ENCODE assay signal across 17 cellular contexts in the genomic region with DNA sequence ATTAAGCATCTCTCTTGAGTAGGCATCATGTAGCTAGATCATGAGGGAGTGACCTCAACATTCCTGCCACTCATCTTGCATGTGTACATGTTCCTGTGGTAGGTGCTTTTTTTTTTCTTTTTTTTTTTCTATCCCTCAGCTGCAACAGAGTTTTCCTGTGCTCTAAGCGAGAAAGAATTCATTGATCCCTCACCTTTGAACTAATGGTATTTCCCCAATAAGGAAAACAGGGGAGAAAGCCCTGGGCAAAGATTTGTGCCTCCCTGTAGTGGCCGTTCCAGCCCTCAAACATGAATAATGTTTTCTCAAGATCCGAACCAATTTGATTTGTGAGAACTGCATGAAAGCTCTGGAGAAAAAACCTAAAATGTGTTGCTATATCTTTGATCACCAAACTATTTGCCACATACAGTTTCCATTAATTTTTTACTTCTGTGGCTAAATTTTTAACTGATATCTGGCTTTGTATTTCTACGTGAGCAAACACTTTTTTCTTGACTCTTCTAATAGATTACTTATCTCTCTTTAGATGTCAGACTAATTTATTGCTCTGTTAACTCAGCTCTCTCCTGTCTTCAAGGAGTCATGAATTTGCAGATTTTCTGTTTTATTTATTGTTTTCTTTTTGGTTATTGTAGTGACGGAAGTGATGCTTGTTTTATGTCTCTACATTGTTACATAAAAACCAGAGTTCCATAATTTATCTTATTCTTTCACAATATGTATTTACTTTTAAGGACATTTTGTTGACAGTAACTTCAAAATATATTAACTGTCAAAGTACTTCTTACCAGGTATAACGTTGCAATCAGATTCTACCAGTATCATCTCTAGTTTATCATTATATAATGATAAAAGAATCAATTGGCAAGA.
"Had no signal": no experiment of that assay in that cellular context is flagged by ENCODE, and none has a peak within 500 bp of the region (broad histone marks: within the 10 kb centered on the region; RNA-seq: fewer than 3 reads in every experiment).

No MANE protein-coding gene starts in this region.

- DNase-seq: activated CD4-positive, alpha-beta T cell treated with anti-CD3 and anti-CD28 coated beads for 4 hours; activated CD8-positive, alpha-beta memory T cell treated with anti-CD3 and anti-CD28 coated beads, Interleukin-2, amount 50 U/mL, for 4 hours; activated CD8-positive, alpha-beta T cell treated with anti-CD3 and anti-CD28 coated beads for 36 hours; activated naive CD4-positive, alpha-beta T cell treated with anti-CD3 and anti-CD28 coated beads, Interleukin-2, amount 50 U/mL, for 16 hours; activated naive CD8-positive, alpha-beta T cell treated with anti-CD3 and anti-CD28 coated beads, Interleukin-2, amount 10 ng/mL, durations not matched to agents 7 days and 5 days; adrenal gland; anterior cingulate cortex; caudate nucleus; Kasumi-1; KBM-7; NCI-H1048; NCI-H1694; NCI-H2029; NCI-H510A treated with DMSO at 0.1 percent for 48 hours; NK-92 treated with Interleukin-12 subunit alpha and Interleukin-12 subunit beta, amount 100 ng/mL, for 24 hours; Peyer's patch; SHP77 had no signal
